ENCODE assay signal across 19 cellular contexts in the genomic region with DNA sequence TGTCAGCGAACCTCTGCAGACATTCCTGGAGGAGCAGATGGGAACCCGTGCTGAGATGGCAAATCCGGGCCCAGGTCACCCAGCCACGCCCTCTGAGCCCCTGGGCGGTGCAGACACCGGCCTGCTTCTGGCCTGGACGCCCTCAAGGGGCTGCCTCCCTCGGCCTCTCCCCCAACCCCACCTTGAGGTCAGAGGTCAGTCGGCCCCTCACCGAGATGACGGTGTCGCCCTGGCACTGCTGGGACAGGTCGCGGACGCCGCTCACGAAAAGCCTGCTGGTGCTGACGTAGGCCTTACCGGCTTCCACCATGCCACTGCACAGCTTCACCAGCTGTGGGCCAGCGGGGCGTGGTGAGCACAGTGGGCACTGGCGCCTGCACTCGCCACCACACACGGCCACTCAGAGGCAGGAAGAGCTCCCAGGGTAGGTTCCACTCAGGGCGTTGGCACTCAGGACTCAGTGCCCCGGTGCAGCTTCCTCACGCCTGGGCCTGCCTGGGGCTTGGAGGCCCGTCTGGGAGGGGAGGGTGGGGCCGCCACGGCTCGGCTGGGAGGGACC. TPM values are rescaled to one million over a fixed set of nuclear protein-coding genes. Genes with fewer than 3 reads are reported as not detected.
DNase-seq lines count a peak whose midpoint lies in the region; ATAC-seq and TF ChIP-seq lines count a peak whose summit lies in the region.
"Had no signal": no experiment of that assay in that cellular context is flagged by ENCODE, and none has a peak within 500 bp of the region (broad histone marks: within the 10 kb centered on the region; RNA-seq: fewer than 3 reads in every experiment).

No MANE protein-coding gene starts in this region.

- TF ChIP-seq CTCF in HEK293 (tag by site-specific recombination; IDR thresholded peaks at IDR 0.05): no peak

- H3K4ac ChIP-seq in neuronal stem cell (ENCODE audit: low read length): no peak overlapping the region

- CTCF ChIA-PET in HEK293 (lab: Yijun Ruan, JAX): interaction anchor here (0.6 to 1.9 kb wide), 2 partner anchors 12 to 32 kb away, joined by 3 to 16 read pairs; no protein-coding TSS in a partner anchor

- no CpG with 5 or more reads among the region's 31 CpGs for WGBS in neuronal stem cell (ENCODE audit: extremely low coverage in 2 of 2, insufficient read length in 2 of 2, insufficient replicate concordance in 1 of 2), 2 donors

- H3K4me1 ChIP-seq in HEK293 (ENCODE audit: control insufficient read depth, insufficient read depth, low read length) (peaks cover 20% of the 10 kb centered on the region), neuronal stem cell (ENCODE audit: control insufficient read depth in 2 of 2, insufficient read depth in 1 of 2, low read depth in 1 of 2, low read length in 2 of 2) (peaks cover 28 to 30% of the 10 kb centered on the region in 2 donors)

- no peaks in the 10 kb centered on the region for H3K27me3 ChIP-seq in neuronal stem cell (ENCODE audit: control insufficient read depth in 3 of 3, insufficient read depth in 3 of 3, low read depth in 1 of 3, low read length in 3 of 3)
- H3K27me3 ChIP-seq: adrenal gland had no signal

- H3K27ac ChIP-seq in HEK293 (ENCODE audit: extremely low read depth, low read depth, low read length) (no peak overlapping the region), angular gyrus (ENCODE audit: low read depth, low read length) (peak overlapping the region; percentile 93), neuronal stem cell (replicated peaks; ENCODE audit: low read length) (no peak overlapping the region)
- H3K27ac ChIP-seq: PC-9, SK-N-MC had no signal

- ATAC-seq in GM19351 (IDR thresholded peaks at IDR 0.05; ENCODE audit: unreplicated experiment): no peak
- ATAC-seq in HG03354 (IDR thresholded peaks at IDR 0.05; ENCODE audit: poor library complexity, severe bottlenecking, unreplicated experiment): no peak
- ATAC-seq: natural killer cell treated with Interleukin-12 subunit alpha and Interleukin-12 subunit beta and Interleukin-15 and Interleukin-18, amount 100 ng/mL, for 72 hours had no signal

- H2BK12ac ChIP-seq in neuronal stem cell (ENCODE audit: low read length): peak overlapping the region; percentile 22

- no peak overlapping the region for H3K4me2 ChIP-seq in neuronal stem cell (ENCODE audit: insufficient read depth, low read length, poor library complexity, severe bottlenecking)
- H3K4me2 ChIP-seq: PC-9 had no signal

- H2BK120ac ChIP-seq in neuronal stem cell (ENCODE audit: low read depth, low read length): no peak overlapping the region

- H3K79me1 ChIP-seq in neuronal stem cell (ENCODE audit: low read depth, low read length): peaks cover 10% of the 10 kb centered on the region

- H3K4me3 ChIP-seq in HEK293 (ENCODE audit: low read depth, low read length) (no peak overlapping the region), neuronal stem cell (ENCODE audit: low read length in 2 of 2) (no peak overlapping the region)
- H3K4me3 ChIP-seq: adrenal gland, PC-9, SK-N-MC had no signal

- H3K9me3 ChIP-seq in HEK293 (ENCODE audit: control insufficient read depth, insufficient read depth, low read depth, low read length): no peaks in the 10 kb centered on the region
- H3K9me3 ChIP-seq in neuronal stem cell (replicated peaks in 1 of 2; ENCODE audit: control insufficient read depth in 2 of 2, insufficient read depth in 1 of 2, low read depth in 1 of 2, low read length in 2 of 2): no peaks in the 10 kb centered on the region
- H3K9me3 ChIP-seq: adrenal gland had no signal

- no peak overlapping the region for H3K18ac ChIP-seq in neuronal stem cell (ENCODE audit: low read length)

- peak overlapping the region; percentile 95 for H3K23ac ChIP-seq in neuronal stem cell (ENCODE audit: low read depth, low read length, poor library complexity)

- H2BK15ac ChIP-seq in neuronal stem cell (ENCODE audit: low read length): peak overlapping the region; percentile 37

- DNase-seq in neuronal stem cell (ENCODE audit: low spot score) (no peak), kidney tubule cell (ENCODE audit: low spot score) (no peak)
- DNase-seq: activated CD4-positive, alpha-beta T cell treated with anti-CD3 and anti-CD28 coated beads for 4 hours; activated effector memory CD4-positive, alpha-beta T cell treated with anti-CD3 and anti-CD28 coated beads, Interleukin-2, amount 50 U/mL, for 16 hours; adrenal gland; effector CD8-positive, alpha-beta T cell; KG1; kidney; mesendoderm; NCI-H1092; NCI-H748 treated with DMSO at 0.1 percent for 48 hours; PC-9; small intestine had no signal

- H2AK5ac ChIP-seq in neuronal stem cell (ENCODE audit: low read depth, low read length): peak overlapping the region; percentile 56

- no peak overlapping the region for H2AFZ ChIP-seq in neuronal stem cell (ENCODE audit: low read length)
- H2AFZ ChIP-seq: PC-9 had no signal

- H3K14ac ChIP-seq in neuronal stem cell (ENCODE audit: low read length): peak overlapping the region; percentile 82

- peak overlapping the region; percentile 39 for H2BK5ac ChIP-seq in neuronal stem cell (ENCODE audit: low read length)

- H4K91ac ChIP-seq in neuronal stem cell (ENCODE audit: low read depth, low read length, poor library complexity): no peak overlapping the region

- peaks cover 0 to 6% of the 10 kb centered on the region in 2 experiments; a peak in 2 of 3 replicates for H3K36me3 ChIP-seq in HEK293 (ENCODE audit: control insufficient read depth in 2 of 2, insufficient read depth in 1 of 2, low read length in 2 of 2)
- H3K36me3 ChIP-seq in neuronal stem cell (replicated peaks in 1 of 2; ENCODE audit: control insufficient read depth in 2 of 2, insufficient read depth in 2 of 2, low read length in 2 of 2): peaks cover 1 to 2% of the 10 kb centered on the region in 2 donors

- H3K9ac ChIP-seq in neuronal stem cell (ENCODE audit: low read depth, low read length, poor library complexity): peak overlapping the region; percentile 63

- H4K8ac ChIP-seq in neuronal stem cell (ENCODE audit: low read depth, low read length): peak overlapping the region; percentile 17

- POLR2A ChIA-PET in HEK293 (lab: Yijun Ruan, JAX): interaction anchor here (0.6 kb wide), 1 partner anchor 93 kb away, joined by 3 read pairs; no protein-coding TSS in a partner anchor

TF ChIP-seq in HEK293, 187 proteins besides CTCF, POLR2A, EP300 and RAD21 (continues in another document):
- TF ChIP-seq SP3 (tag by site-specific recombination; IDR thresholded peaks at IDR 0.05): no peak
- TF ChIP-seq, protein P1, sequence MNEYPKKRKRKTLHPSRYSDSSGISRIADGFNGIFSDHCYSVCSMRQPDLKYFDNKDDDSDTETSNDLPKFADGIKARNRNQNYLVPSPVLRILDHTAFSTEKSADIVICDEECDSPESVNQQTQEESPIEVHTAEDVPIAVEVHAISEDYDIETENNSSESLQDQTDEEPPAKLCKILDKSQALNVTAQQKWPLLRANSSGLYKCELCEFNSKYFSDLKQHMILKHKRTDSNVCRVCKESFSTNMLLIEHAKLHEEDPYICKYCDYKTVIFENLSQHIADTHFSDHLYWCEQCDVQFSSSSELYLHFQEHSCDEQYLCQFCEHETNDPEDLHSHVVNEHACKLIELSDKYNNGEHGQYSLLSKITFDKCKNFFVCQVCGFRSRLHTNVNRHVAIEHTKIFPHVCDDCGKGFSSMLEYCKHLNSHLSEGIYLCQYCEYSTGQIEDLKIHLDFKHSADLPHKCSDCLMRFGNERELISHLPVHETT (tag by site-specific recombination; IDR thresholded peaks at IDR 0.05): no peak
- TF ChIP-seq ZNF777 (tag by site-specific recombination; IDR thresholded peaks at IDR 0.05; ENCODE audit: borderline replicate concordance): no peak
- no peak for TF ChIP-seq GLI2 (tag by site-specific recombination; IDR thresholded peaks at IDR 0.05; ENCODE audit: borderline replicate concordance, low read depth)
- TF ChIP-seq ZBTB1 (tag by site-specific recombination; IDR thresholded peaks at IDR 0.05): no peak
- TF ChIP-seq KLF10 (tag by site-specific recombination; IDR thresholded peaks at IDR 0.05): no peak
- TF ChIP-seq ZBTB8A (tag by site-specific recombination; IDR thresholded peaks at IDR 0.05): no peak
- no peak for TF ChIP-seq MZF1 (tag by site-specific recombination; IDR thresholded peaks at IDR 0.05; ENCODE audit: borderline replicate concordance)
- TF ChIP-seq BCL11B (tag by site-specific recombination; IDR thresholded peaks at IDR 0.05; ENCODE audit: low read depth): peak; percentile 96
- TF ChIP-seq ZNF169 (tag by site-specific recombination; IDR thresholded peaks at IDR 0.05): no peak
- TF ChIP-seq ZNF544 (tag by site-specific recombination; IDR thresholded peaks at IDR 0.05): no peak
- no peak for TF ChIP-seq ZBTB21 (tag by site-specific recombination; IDR thresholded peaks at IDR 0.05)
- TF ChIP-seq YY2 (tag by site-specific recombination; IDR thresholded peaks at IDR 0.05): no peak

RNA-seq across cellular contexts. Expression of a gene that starts 4.7 kb away (rescaled TPM):
- polyA plus RNA-seq in neuronal stem cell (2013, experiment 1 of 2): 19.8 TPM
- polyA plus RNA-seq in neuronal stem cell (2013, experiment 2 of 2): 18.5 TPM

RNA-seq across cellular contexts. Expression of a gene that starts 5.4 kb away (rescaled TPM):
- polyA plus RNA-seq in neuronal stem cell (2013, experiment 1 of 2): 15.2 TPM
- 15.0 TPM for polyA plus RNA-seq in neuronal stem cell (2013, experiment 2 of 2)

RNA-seq across cellular contexts. Expression of a gene that starts 21.4 kb away (rescaled TPM):
- 73.8 TPM for polyA plus RNA-seq in neuronal stem cell (2013, experiment 1 of 2)
- 72.0 TPM for polyA plus RNA-seq in neuronal stem cell (2013, experiment 2 of 2)

RNA-seq across cellular contexts. Expression of a gene that starts 21.6 kb away (rescaled TPM):
- polyA plus RNA-seq in neuronal stem cell (2013, experiment 1 of 2): 9.4 TPM
- 9.2 TPM for polyA plus RNA-seq in neuronal stem cell (2013, experiment 2 of 2)

RNA-seq across cellular contexts. Expression of a gene that starts 22.8 kb away (rescaled TPM):
- 3.7 TPM for polyA plus RNA-seq in neuronal stem cell (2013, experiment 1 of 2)
- polyA plus RNA-seq in neuronal stem cell (2013, experiment 2 of 2): 3.8 TPM
